In the genomic region with DNA sequence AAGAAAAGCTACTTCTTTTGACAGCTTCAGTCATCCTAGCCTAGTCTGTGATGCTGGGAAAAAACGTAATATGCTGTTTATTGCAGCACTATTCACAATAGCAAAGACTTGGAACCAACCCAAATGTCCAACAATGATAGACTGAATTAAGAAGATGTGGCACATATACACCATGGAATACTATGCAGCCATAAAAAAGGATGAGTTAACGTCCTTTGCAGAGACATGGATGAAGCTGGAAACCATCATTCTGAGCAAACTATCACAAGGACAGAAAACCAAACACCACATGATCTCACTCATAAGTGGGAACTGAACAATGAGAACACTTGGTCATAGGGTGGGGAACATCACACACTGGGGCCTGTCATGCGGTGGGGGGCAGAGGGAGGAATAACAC, we compare ENCODE assay signal across 11 cellular contexts. TPM values are rescaled to one million over a fixed set of nuclear protein-coding genes. Genes with fewer than 3 reads are reported as not detected.
"Had no signal": no experiment of that assay in that cellular context is flagged by ENCODE, and none has a peak within 500 bp of the region (broad histone marks: within the 10 kb centered on the region; RNA-seq: fewer than 3 reads in every experiment).

No MANE protein-coding gene starts in this region.

RNA-seq across cellular contexts. Expression of a gene that starts 15.8 kb away (rescaled TPM):
- total RNA-seq: dermis blood vessel endothelial cell, endothelial cell of umbilical vein, epithelial cell of proximal tubule, foreskin keratinocyte, hepatocyte, pulmonary artery endothelial cell had no signal
- polyA plus RNA-seq: endothelial cell of umbilical vein, foreskin keratinocyte, hepatocyte, neural cell had no signal

RNA-seq across cellular contexts. Expression of a gene that starts 53.6 kb away (rescaled TPM):
- total RNA-seq: dermis blood vessel endothelial cell, endothelial cell of umbilical vein, esophagus muscularis mucosa, foreskin keratinocyte, mononuclear cell, natural killer cell, omental fat pad, pulmonary artery endothelial cell had no signal
- polyA plus RNA-seq: foreskin keratinocyte, neural cell had no signal
